Comparison of ENCODE assay signal across 33 cellular contexts in the genomic region with DNA sequence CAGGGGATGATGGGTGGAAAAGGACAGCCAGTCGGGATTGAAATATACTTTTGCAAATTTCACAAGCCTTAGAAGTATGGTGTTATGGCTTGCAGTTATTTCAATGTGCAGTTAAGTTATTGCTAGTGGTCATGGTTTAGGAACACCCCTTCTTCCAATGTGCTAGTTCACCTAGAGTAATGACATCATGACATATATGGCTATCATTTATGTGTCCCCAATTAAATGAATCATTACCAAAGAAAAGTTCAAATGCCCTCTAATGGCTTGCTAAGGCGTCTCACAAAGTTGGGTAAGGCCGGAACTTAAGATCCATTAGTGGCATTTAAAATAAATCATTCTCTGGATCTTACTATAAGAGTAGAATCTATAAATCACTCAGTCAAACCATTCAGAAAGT.
"Had no signal": no experiment of that assay in that cellular context is flagged by ENCODE, and none has a peak within 500 bp of the region (broad histone marks: within the 10 kb centered on the region; RNA-seq: fewer than 3 reads in every experiment).

No MANE protein-coding gene starts in this region.

- H3K27me3 ChIP-seq: adrenal gland, body of pancreas, brain microvascular endothelial cell, breast epithelium had no signal

- H3K27ac Mint-ChIP-seq: activated B cell treated with CpG ODN at 0.5 μM for 24 hours; activated CD4-positive, alpha-beta memory T cell treated with anti-CD3 and anti-CD28 coated beads for 36 hours; activated CD4-positive, alpha-beta T cell treated with anti-CD3 and anti-CD28 coated beads, Interleukin-2, amount 10 ng/mL, durations not matched to agents 24 days and 14 days; activated CD8-positive, alpha-beta T cell treated with anti-CD3 and anti-CD28 coated beads for 36 hours; activated naive CD4-positive, alpha-beta T cell treated with anti-CD3 and anti-CD28 coated beads for 36 hours; activated naive CD4-positive, alpha-beta T cell treated with anti-CD3 and anti-CD28 coated beads, Interleukin-2, amount 50 U/mL, for 72 hours; activated naive CD8-positive, alpha-beta T cell treated with anti-CD3 and anti-CD28 coated beads for 36 hours; activated T-cell treated with anti-CD3 and anti-CD28 coated beads, Interleukin-2, amount 50 U/mL, for 72 hours; activated T-helper 1 cell treated with anti-CD3 and anti-CD28 coated beads, Interleukin-12 subunit alpha, Interleukin-12 subunit beta, Interleukin-2, Interleukin-4 antibody, amounts not matched to agents 30 ng/mL and 10 ng/mL and 1 ng/mL, durations not matched to agents 14 hours and 24 hours and 36 hours; activated T-helper 17 cell treated with anti-CD3 and anti-CD28 coated beads, Interleukin-2, amount 50 U/mL, for 72 hours; T-helper 2 cell treated with Interferon-gamma antibody and Interleukin-4, amounts not matched to agents 5 μg/mL and 100 μg/mL, for 36 hours had no signal

- H3K4me1 ChIP-seq: adrenal gland, body of pancreas, breast epithelium had no signal

- H3K4me1 Mint-ChIP-seq: activated B cell treated with CpG ODN at 0.5 μM for 24 hours; activated CD4-positive, alpha-beta T cell treated with anti-CD3 and anti-CD28 coated beads, Interleukin-2, amount 10 ng/mL, durations not matched to agents 24 days and 14 days; activated naive CD8-positive, alpha-beta T cell treated with anti-CD3 and anti-CD28 coated beads for 36 hours; activated T-helper 17 cell treated with anti-CD3 and anti-CD28 coated beads, Interleukin-2, amount 50 U/mL, for 72 hours had no signal

- DNase-seq: activated B cell treated with CpG ODN at 0.5 μM for 24 hours; activated CD4-positive, alpha-beta memory T cell treated with anti-CD3 and anti-CD28 coated beads for 36 hours; activated CD4-positive, alpha-beta T cell treated with anti-CD3 and anti-CD28 coated beads for 4 hours; activated CD4-positive, alpha-beta T cell treated with anti-CD3 and anti-CD28 coated beads, Interleukin-2, amount 10 ng/mL, durations not matched to agents 24 days and 14 days; activated CD4-positive, alpha-beta T cell treated with anti-CD3 and anti-CD28 coated beads, Interleukin-2, amount 50 U/mL, for 1 hour; activated CD4-positive, alpha-beta T cell treated with anti-CD3 and anti-CD28 coated beads, Interleukin-2, amount 50 U/mL, for 4 hours; activated CD4-positive, CD25-positive, alpha-beta regulatory T cell treated with anti-CD3 and anti-CD28 coated beads, Interleukin-2, amount 50 U/mL, for 72 hours; activated CD8-positive, alpha-beta memory T cell treated with anti-CD3 and anti-CD28 coated beads, Interleukin-2, amount 50 U/mL, for 4 hours; activated CD8-positive, alpha-beta T cell treated with anti-CD3 and anti-CD28 coated beads for 36 hours; activated effector memory CD4-positive, alpha-beta T cell treated with anti-CD3 and anti-CD28 coated beads, Interleukin-2, amount 50 U/mL, for 16 hours; activated gamma-delta T cell treated with Interleukin-2 at 50 U/mL for 16 hours; activated naive CD4-positive, alpha-beta T cell; activated naive CD4-positive, alpha-beta T cell treated with anti-CD3 and anti-CD28 coated beads for 36 hours; activated naive CD4-positive, alpha-beta T cell treated with anti-CD3 and anti-CD28 coated beads, Interleukin-2, amount 50 U/mL, for 16 hours; activated naive CD8-positive, alpha-beta T cell treated with anti-CD3 and anti-CD28 coated beads for 36 hours; activated T-cell treated with anti-CD3 and anti-CD28 coated beads for 4 hours; activated T-cell treated with anti-CD3 and anti-CD28 coated beads, Interleukin-2, amount 50 U/mL, for 1 hour; activated T-cell treated with anti-CD3 and anti-CD28 coated beads, Interleukin-2, amount 50 U/mL, for 4 hours; activated T-cell treated with anti-CD3 and anti-CD28 coated beads, Interleukin-2, amount 50 U/mL, for 72 hours; adrenal gland; amniotic stem cell; aorta; body of pancreas; brain microvascular endothelial cell; central memory CD4-positive, alpha-beta T cell; T-helper 2 cell; T-helper 9 cell had no signal

- H3K36me3 ChIP-seq: adrenal gland, brain microvascular endothelial cell, breast epithelium had no signal

- ATAC-seq: activated CD8-positive, alpha-beta T cell treated with anti-CD3 and anti-CD28 coated beads for 36 hours; activated naive CD4-positive, alpha-beta T cell treated with anti-CD3 and anti-CD28 coated beads, Interleukin-2, amount 50 U/mL, for 72 hours; activated T-cell treated with anti-CD3 and anti-CD28 coated beads, Interleukin-2, amount 50 U/mL, for 4 hours; activated T-cell treated with anti-CD3 and anti-CD28 coated beads, Interleukin-2, amount 50 U/mL, for 72 hours; activated T-helper 17 cell treated with anti-CD3 and anti-CD28 coated beads, Interleukin-2, amount 50 U/mL, for 72 hours had no signal

- H3K27me3 Mint-ChIP-seq: activated B cell treated with CpG ODN at 0.5 μM for 24 hours; activated CD4-positive, alpha-beta memory T cell treated with anti-CD3 and anti-CD28 coated beads for 36 hours; activated CD4-positive, alpha-beta T cell treated with anti-CD3 and anti-CD28 coated beads, Interleukin-2, amount 10 ng/mL, durations not matched to agents 24 days and 14 days; activated CD8-positive, alpha-beta T cell treated with anti-CD3 and anti-CD28 coated beads for 36 hours; activated naive CD8-positive, alpha-beta T cell treated with anti-CD3 and anti-CD28 coated beads for 36 hours; activated T-helper 17 cell treated with anti-CD3 and anti-CD28 coated beads, Interleukin-2, amount 50 U/mL, for 72 hours had no signal

- H3K4me3 Mint-ChIP-seq: activated B cell treated with CpG ODN at 0.5 μM for 24 hours; activated CD4-positive, alpha-beta memory T cell treated with anti-CD3 and anti-CD28 coated beads for 36 hours; activated CD4-positive, alpha-beta T cell treated with anti-CD3 and anti-CD28 coated beads, Interleukin-2, amount 10 ng/mL, durations not matched to agents 24 days and 14 days; activated CD8-positive, alpha-beta T cell treated with anti-CD3 and anti-CD28 coated beads for 36 hours; activated naive CD4-positive, alpha-beta T cell treated with anti-CD3 and anti-CD28 coated beads for 36 hours; activated naive CD8-positive, alpha-beta T cell treated with anti-CD3 and anti-CD28 coated beads for 36 hours; activated T-cell treated with anti-CD3 and anti-CD28 coated beads, Interleukin-2, amount 50 U/mL, for 4 hours; activated T-cell treated with anti-CD3 and anti-CD28 coated beads, Interleukin-2, amount 50 U/mL, for 72 hours; activated T-helper 1 cell treated with anti-CD3 and anti-CD28 coated beads, Interleukin-12 subunit alpha, Interleukin-12 subunit beta, Interleukin-2, Interleukin-4 antibody, amounts not matched to agents 30 ng/mL and 10 ng/mL and 1 ng/mL, durations not matched to agents 14 hours and 24 hours and 36 hours; activated T-helper 17 cell treated with anti-CD3 and anti-CD28 coated beads, Interleukin-2, amount 50 U/mL, for 72 hours; T-helper 2 cell treated with Interferon-gamma antibody and Interleukin-4, amounts not matched to agents 5 μg/mL and 100 μg/mL, for 36 hours had no signal

- H3K9me3 ChIP-seq: adrenal gland, body of pancreas, breast epithelium had no signal

- H3K36me3 Mint-ChIP-seq: activated CD4-positive, alpha-beta memory T cell treated with anti-CD3 and anti-CD28 coated beads for 36 hours; activated naive CD4-positive, alpha-beta T cell treated with anti-CD3 and anti-CD28 coated beads, Interleukin-2, amount 50 U/mL, for 72 hours; activated naive CD8-positive, alpha-beta T cell treated with anti-CD3 and anti-CD28 coated beads for 36 hours had no signal

- H3K9me3 Mint-ChIP-seq: activated B cell treated with CpG ODN at 0.5 μM for 24 hours; activated CD4-positive, alpha-beta memory T cell treated with anti-CD3 and anti-CD28 coated beads for 36 hours; activated CD4-positive, alpha-beta T cell treated with anti-CD3 and anti-CD28 coated beads, Interleukin-2, amount 10 ng/mL, durations not matched to agents 24 days and 14 days; activated CD8-positive, alpha-beta T cell treated with anti-CD3 and anti-CD28 coated beads for 36 hours; activated naive CD4-positive, alpha-beta T cell treated with anti-CD3 and anti-CD28 coated beads for 36 hours; activated naive CD8-positive, alpha-beta T cell treated with anti-CD3 and anti-CD28 coated beads for 36 hours; T-helper 2 cell treated with Interferon-gamma antibody and Interleukin-4, amounts not matched to agents 5 μg/mL and 100 μg/mL, for 36 hours had no signal

- H3K4me3 ChIP-seq: adrenal gland, body of pancreas, breast epithelium had no signal

- H3K27ac ChIP-seq: adrenal gland, brain microvascular endothelial cell, breast epithelium, VCaP had no signal
